1 cellular context compared by ENCODE assay signal in the genomic region with DNA sequence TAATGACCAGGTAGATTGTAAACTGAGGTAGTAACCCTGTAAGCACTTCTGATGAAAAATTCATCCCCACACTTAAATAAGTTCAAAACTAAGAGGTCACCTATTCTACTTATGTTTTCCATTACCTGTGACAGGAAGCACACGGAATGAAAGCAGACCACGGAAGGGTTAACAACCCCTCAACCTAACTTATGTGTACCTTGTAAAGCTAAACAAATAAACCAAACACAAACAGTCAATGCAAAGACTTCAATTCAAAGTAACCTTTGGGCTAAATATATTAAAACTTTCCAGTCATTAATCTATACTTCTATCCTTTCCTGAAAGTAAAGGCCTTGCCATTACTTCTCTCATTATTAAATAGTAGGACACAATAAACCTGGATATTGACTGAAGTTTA.
TF ChIP-seq lines count a peak whose summit lies in the region.

No MANE protein-coding gene starts in this region.

TF ChIP-seq in neural cell, 6 proteins besides CTCF, POLR2A, EP300 and RAD21 (continued from another document):
- TF ChIP-seq REST (IDR thresholded peaks at IDR 0.05; ENCODE audit: borderline replicate concordance) (no peak), EZH2 (IDR thresholded peaks at IDR 0.05; ENCODE audit: borderline replicate concordance, insufficient read depth, low read length, poor library complexity, severe bottlenecking) (no peak)
TF ChIP-seq in neural cell: peak in this region for 0.
